ENCODE assay signal across 10 cellular contexts in genomic region chr2:37809525-37809924, GRCh38.
DNase-seq lines count a peak whose midpoint lies in the region; ATAC-seq and TF ChIP-seq lines count a peak whose summit lies in the region.
"Had no signal": no experiment of that assay in that cellular context is flagged by ENCODE, and none has a peak within 500 bp of the region (broad histone marks: within the 10 kb centered on the region; RNA-seq: fewer than 3 reads in every experiment).

No MANE protein-coding gene starts in this region.

- H3K36me3 Mint-ChIP-seq in activated CD4-positive, alpha-beta memory T cell treated with anti-CD3 and anti-CD28 coated beads for 36 hours: peaks cover 4% of the 10 kb centered on the region
- no peaks in the 10 kb centered on the region for H3K36me3 Mint-ChIP-seq in activated CD4-positive, alpha-beta memory T cell treated with anti-CD3 and anti-CD28 coated beads, Interleukin-2, amount 10 ng/mL, durations not matched to agents 7 days and 5 days (ENCODE audit: low read depth)
- H3K36me3 Mint-ChIP-seq in CD4-positive, alpha-beta T cell (ENCODE audit: low read depth): no peaks in the 10 kb centered on the region

- H4K91ac ChIP-seq in neuronal stem cell (ENCODE audit: low read depth, low read length, poor library complexity): no peak overlapping the region

- no peak overlapping the region for H3K9ac ChIP-seq in neuronal stem cell (ENCODE audit: low read depth, low read length, poor library complexity)

- intact Hi-C loops in activated CD4-positive, alpha-beta memory T cell treated with anti-CD3 and anti-CD28 coated beads for 36 hours (cut with micrococcal nuclease): loop anchor here (1.0 kb wide), 1 partner anchor 395 kb away; no protein-coding TSS in a partner anchor
- intact Hi-C loops in left ventricle myocardium superior (cut with micrococcal nuclease) (no loop called here), transverse colon (cut with DNase I; ENCODE audit: low total_unique reads) (no loop called here)
- intact Hi-C loops in CD4-positive, alpha-beta T cell (cut with DNase I, micrococcal nuclease): no loop called here

- no peak overlapping the region for H3K23ac ChIP-seq in neuronal stem cell (ENCODE audit: low read depth, low read length, poor library complexity)

- no peak overlapping the region for H2BK120ac ChIP-seq in neuronal stem cell (ENCODE audit: low read depth, low read length)

- POLR2A ChIA-PET in activated CD4-positive, alpha-beta memory T cell treated with anti-CD3 and anti-CD28 coated beads for 36 hours (lab: Charles Lee): no interaction called here
- POLR2A ChIA-PET in activated CD4-positive, alpha-beta memory T cell treated with anti-CD3 and anti-CD28 coated beads, Interleukin-2, amount 10 ng/mL, durations not matched to agents 7 days and 5 days (lab: Charles Lee): no interaction called here
- POLR2A ChIA-PET in CD4-positive, alpha-beta T cell (lab: Charles Lee): interaction anchor here (1.3 kb wide), 1 partner anchor 394 kb away, joined by 4 read pairs; no protein-coding TSS in a partner anchor

- no peak overlapping the region for H3K4ac ChIP-seq in neuronal stem cell (ENCODE audit: low read length)

- peaks cover 9% of the 10 kb centered on the region for H3K4me1 Mint-ChIP-seq in activated CD4-positive, alpha-beta memory T cell treated with anti-CD3 and anti-CD28 coated beads for 36 hours (ENCODE audit: low read depth)
- peaks cover 2% of the 10 kb centered on the region for H3K4me1 Mint-ChIP-seq in activated CD4-positive, alpha-beta memory T cell treated with anti-CD3 and anti-CD28 coated beads, Interleukin-2, amount 10 ng/mL, durations not matched to agents 7 days and 5 days
- H3K4me1 Mint-ChIP-seq in CD4-positive, alpha-beta T cell (ENCODE audit: low read depth): peaks cover 6% of the 10 kb centered on the region

- H3K4me2 ChIP-seq in neuronal stem cell (ENCODE audit: insufficient read depth, low read length, poor library complexity, severe bottlenecking): no peak overlapping the region

- H3K4me3 ChIP-seq in transverse colon: no peak overlapping the region
- H3K4me3 ChIP-seq in neuronal stem cell (ENCODE audit: low read length in 2 of 2): no peak overlapping the region

- no peak overlapping the region for H2AFZ ChIP-seq in neuronal stem cell (ENCODE audit: low read length)

- TF ChIP-seq CTCF in VCaP (conservative IDR thresholded peaks at IDR 0.05) (peak; percentile 66), transverse colon (IDR thresholded peaks at IDR 0.05) (peak in 4 of 5 experiments; percentile 38 to 57 (median 50))
- no peak for TF ChIP-seq CTCF in CD4-positive, alpha-beta T cell (IDR thresholded peaks at IDR 0.05)

- H3K27ac Mint-ChIP-seq in activated CD4-positive, alpha-beta memory T cell treated with anti-CD3 and anti-CD28 coated beads for 36 hours: no peak overlapping the region
- H3K27ac Mint-ChIP-seq in activated CD4-positive, alpha-beta memory T cell treated with anti-CD3 and anti-CD28 coated beads, Interleukin-2, amount 10 ng/mL, durations not matched to agents 7 days and 5 days: no peak overlapping the region
- no peak overlapping the region for H3K27ac Mint-ChIP-seq in CD4-positive, alpha-beta T cell

- WGBS in transverse colon (ENCODE audit: low coverage in 1 of 2), 2 donors: 10 to 21% methylated on average over 1 of the region's 1 CpG
- no CpG with 5 or more reads among the region's 1 CpG for WGBS in neuronal stem cell (ENCODE audit: extremely low coverage in 2 of 2, insufficient read length in 2 of 2, insufficient replicate concordance in 1 of 2), 2 donors

- no peak overlapping the region for H2AK5ac ChIP-seq in neuronal stem cell (ENCODE audit: low read depth, low read length)

- H3K4me3 Mint-ChIP-seq in activated CD4-positive, alpha-beta memory T cell treated with anti-CD3 and anti-CD28 coated beads for 36 hours: no peak overlapping the region
- H3K4me3 Mint-ChIP-seq in activated CD4-positive, alpha-beta memory T cell treated with anti-CD3 and anti-CD28 coated beads, Interleukin-2, amount 10 ng/mL, durations not matched to agents 7 days and 5 days: no peak overlapping the region
- no peak overlapping the region for H3K4me3 Mint-ChIP-seq in CD4-positive, alpha-beta T cell

- H3K27me3 ChIP-seq in transverse colon: no peaks in the 10 kb centered on the region
- H3K27me3 ChIP-seq in CD4-positive, alpha-beta T cell (ENCODE audit: control insufficient read depth, insufficient read depth, low read length): no peaks in the 10 kb centered on the region
- H3K27me3 ChIP-seq in neuronal stem cell (ENCODE audit: control insufficient read depth in 3 of 3, insufficient read depth in 3 of 3, low read depth in 1 of 3, low read length in 3 of 3): no peaks in the 10 kb centered on the region

- no peak for TF ChIP-seq POLR2A in transverse colon (IDR thresholded peaks at IDR 0.05)

- no peaks in the 10 kb centered on the region for H3K36me3 ChIP-seq in transverse colon
- H3K36me3 ChIP-seq in neuronal stem cell (replicated peaks in 1 of 2; ENCODE audit: control insufficient read depth in 2 of 2, insufficient read depth in 2 of 2, low read length in 2 of 2): no peaks in the 10 kb centered on the region

- H2BK5ac ChIP-seq in neuronal stem cell (ENCODE audit: low read length): no peak overlapping the region

- no peak overlapping the region for H4K8ac ChIP-seq in neuronal stem cell (ENCODE audit: low read depth, low read length)

- no peak overlapping the region for H2BK12ac ChIP-seq in neuronal stem cell (ENCODE audit: low read length)

- H3K18ac ChIP-seq in neuronal stem cell (ENCODE audit: low read length): no peak overlapping the region

- no peak overlapping the region for H2BK15ac ChIP-seq in neuronal stem cell (ENCODE audit: low read length)

- H3K9me3 Mint-ChIP-seq in activated CD4-positive, alpha-beta memory T cell treated with anti-CD3 and anti-CD28 coated beads for 36 hours: peaks cover 2% of the 10 kb centered on the region
- H3K9me3 Mint-ChIP-seq in activated CD4-positive, alpha-beta memory T cell treated with anti-CD3 and anti-CD28 coated beads, Interleukin-2, amount 10 ng/mL, durations not matched to agents 7 days and 5 days: peaks cover 11% of the 10 kb centered on the region
- H3K9me3 Mint-ChIP-seq in CD4-positive, alpha-beta T cell: peaks cover 3% of the 10 kb centered on the region

- no peaks in the 10 kb centered on the region for H3K27me3 Mint-ChIP-seq in activated CD4-positive, alpha-beta memory T cell treated with anti-CD3 and anti-CD28 coated beads for 36 hours
- H3K27me3 Mint-ChIP-seq in activated CD4-positive, alpha-beta memory T cell treated with anti-CD3 and anti-CD28 coated beads, Interleukin-2, amount 10 ng/mL, durations not matched to agents 7 days and 5 days: peaks cover 4% of the 10 kb centered on the region
- no peaks in the 10 kb centered on the region for H3K27me3 Mint-ChIP-seq in CD4-positive, alpha-beta T cell

- H3K14ac ChIP-seq in neuronal stem cell (ENCODE audit: low read length): no peak overlapping the region

- no peaks in the 10 kb centered on the region for H3K79me1 ChIP-seq in neuronal stem cell (ENCODE audit: low read depth, low read length)

- ATAC-seq in left ventricle myocardium superior: peak; percentile 53
- no peak for ATAC-seq in CD4-positive, alpha-beta T cell (ENCODE audit: poor library complexity)

- peak; percentile 25 for DNase-seq in activated CD4-positive, alpha-beta memory T cell treated with anti-CD3 and anti-CD28 coated beads for 36 hours
- DNase-seq in activated CD4-positive, alpha-beta memory T cell treated with anti-CD3 and anti-CD28 coated beads, Interleukin-2, amount 10 ng/mL, durations not matched to agents 7 days and 5 days: no peak
- DNase-seq in left ventricle myocardium superior (peak; percentile 53), transverse colon (peak; percentile 31), neuronal stem cell (ENCODE audit: low spot score) (no peak)
- DNase-seq in CD4-positive, alpha-beta T cell: no peak
- no peak for DNase-seq in activated effector memory CD4-positive, alpha-beta T cell treated with Interleukin-2 at 50 U/mL for 16 hours
- DNase-seq: DND-41 had no signal

- H3K9me3 ChIP-seq in transverse colon: no peaks in the 10 kb centered on the region
- no peaks in the 10 kb centered on the region for H3K9me3 ChIP-seq in CD4-positive, alpha-beta T cell (ENCODE audit: control insufficient read depth, low read length)
- no peaks in the 10 kb centered on the region for H3K9me3 ChIP-seq in neuronal stem cell (replicated peaks in 1 of 2; ENCODE audit: control insufficient read depth in 2 of 2, insufficient read depth in 1 of 2, low read depth in 1 of 2, low read length in 2 of 2)

- no peak for TF ChIP-seq EP300 in transverse colon (IDR thresholded peaks at IDR 0.05; ENCODE audit: low read depth)

- peaks cover 0 to 16% (median 5%) of the 10 kb centered on the region in 4 donors for H3K4me1 ChIP-seq in transverse colon
- H3K4me1 ChIP-seq in neuronal stem cell (ENCODE audit: control insufficient read depth in 2 of 2, insufficient read depth in 1 of 2, low read depth in 1 of 2, low read length in 2 of 2): no peaks in the 10 kb centered on the region

- in situ Hi-C loops in transverse colon (cut with MboI; ENCODE audit: low pct_ligation_motif_present in 1 of 4, low pct_unique_long_range_greater_than_20kb in 1 of 4, low sequenced_read_pairs in 3 of 4): no loop called here

- CTCF ChIA-PET in activated CD4-positive, alpha-beta memory T cell treated with anti-CD3 and anti-CD28 coated beads for 36 hours (lab: Charles Lee): interaction anchor here (4.6 kb wide), 1 partner anchor 395 kb away, joined by 15 read pairs; no protein-coding TSS in a partner anchor
- CTCF ChIA-PET in activated CD4-positive, alpha-beta memory T cell treated with anti-CD3 and anti-CD28 coated beads, Interleukin-2, amount 10 ng/mL, durations not matched to agents 7 days and 5 days (lab: Charles Lee): interaction anchor here (1.5 kb wide), 1 partner anchor 68 kb away, joined by 4 read pairs; no protein-coding TSS in a partner anchor
- CTCF ChIA-PET in CD4-positive, alpha-beta T cell (lab: Charles Lee): no interaction called here

- no peak overlapping the region for H3K27ac ChIP-seq in VCaP
- H3K27ac ChIP-seq in transverse colon: peak overlapping the region; percentile 6 to 64 (median 47)
- H3K27ac ChIP-seq in CD4-positive, alpha-beta T cell (ENCODE audit: low read depth, low read length): no peak overlapping the region
- H3K27ac ChIP-seq in neuronal stem cell (replicated peaks; ENCODE audit: low read length): no peak overlapping the region
- H3K27ac ChIP-seq: epithelial cell of prostate had no signal

Comparison
In these comparisons a context has a peak if more than half of its experiments do, and no peak if none do; other contexts are left out.
1. DNase-seq: peak in activated CD4-positive, alpha-beta memory T cell treated with anti-CD3 and anti-CD28 coated beads for 36 hours (single experiment), left ventricle myocardium superior (single experiment) and transverse colon (single experiment); none in activated CD4-positive, alpha-beta memory T cell treated with anti-CD3 and anti-CD28 coated beads, Interleukin-2, amount 10 ng/mL, durations not matched to agents 7 days and 5 days (single experiment), CD4-positive, alpha-beta T cell (0 of 10), activated effector memory CD4-positive, alpha-beta T cell treated with Interleukin-2 at 50 U/mL for 16 hours (single experiment) and neuronal stem cell (single experiment).
2. H3K27ac ChIP-seq: peak in transverse colon (4 of 4); none in VCaP (single experiment), CD4-positive, alpha-beta T cell (single experiment) and neuronal stem cell (single experiment).